In the genomic region with DNA sequence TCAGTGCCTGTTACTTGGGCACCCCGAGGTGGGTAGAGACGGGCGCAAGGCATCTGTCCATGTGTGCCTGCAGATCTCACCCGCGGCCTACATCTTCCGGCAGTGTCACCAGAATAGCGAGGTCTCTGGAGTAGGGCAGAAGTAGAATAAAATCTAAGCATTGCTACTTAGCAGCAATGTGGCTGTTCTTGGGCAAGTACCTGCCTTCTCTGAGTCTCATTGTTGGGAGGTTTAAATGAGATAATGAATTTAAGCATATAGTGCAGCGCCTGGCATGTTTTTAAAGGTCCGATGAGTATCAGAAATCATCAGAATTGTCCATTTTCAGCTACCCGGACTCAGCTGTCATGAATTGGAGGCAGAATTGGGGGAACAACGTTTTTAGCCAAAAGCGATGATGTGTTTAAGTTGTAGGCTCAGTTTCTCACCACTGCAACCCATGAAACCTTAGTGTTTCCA, we compare ENCODE assay signal across 8 cellular contexts. TPM values are rescaled to one million over a fixed set of nuclear protein-coding genes. Genes with fewer than 3 reads are reported as not detected.
DNase-seq lines count a peak whose midpoint lies in the region; ATAC-seq and TF ChIP-seq lines count a peak whose summit lies in the region.

No MANE protein-coding gene starts in this region.

- no peaks in the 10 kb centered on the region for H3K9me3 Mint-ChIP-seq in activated T-helper 1 cell treated with anti-CD3 and anti-CD28 coated beads, Interleukin-12 subunit alpha, Interleukin-12 subunit beta, Interleukin-2, Interleukin-4 antibody, amounts not matched to agents 30 ng/mL and 10 ng/mL and 1 ng/mL, durations not matched to agents 14 hours and 24 hours and 36 hours

- H3K9me3 ChIP-seq in right atrium auricular region (no peaks in the 10 kb centered on the region), iPS-20b (ENCODE audit: insufficient read depth, low read depth, low read length) (no peaks in the 10 kb centered on the region), stomach smooth muscle (ENCODE audit: control insufficient read depth in 2 of 2, low read length in 2 of 2) (no peaks in the 10 kb centered on the region)

- H3K27me3 ChIP-seq in right atrium auricular region (no peaks in the 10 kb centered on the region), iPS-20b (ENCODE audit: insufficient read depth, low read length) (no peaks in the 10 kb centered on the region), stomach smooth muscle (ENCODE audit: control insufficient read depth in 1 of 2, insufficient read depth in 2 of 2, low read length in 2 of 2) (no peaks in the 10 kb centered on the region)

- peak overlapping the region; percentile 89 for H3K9ac ChIP-seq in iPS-20b (ENCODE audit: low read depth, low read length)
- H3K9ac ChIP-seq in stomach smooth muscle (ENCODE audit: low read length in 2 of 2), result peak overlapping the region; percentile 73 to 91

- no peak for TF ChIP-seq CTCF in right atrium auricular region (IDR thresholded peaks at IDR 0.05)

- ATAC-seq in left cardiac atrium (no peak), GM18868 (IDR thresholded peaks at IDR 0.05; ENCODE audit: unreplicated experiment) (no peak)

- intact Hi-C loops in left cardiac atrium (cut with DNase I), result loop anchor here in 1 of 2 donors (5.0 kb wide), 1 partner anchor 56 kb away; no protein-coding TSS in a partner anchor
- intact Hi-C loops in activated T-helper 1 cell treated with anti-CD3 and anti-CD28 coated beads, Interleukin-12 subunit alpha, Interleukin-12 subunit beta, Interleukin-2, Interleukin-4 antibody, amounts not matched to agents 30 ng/mL and 10 ng/mL and 1 ng/mL, durations not matched to agents 14 hours and 24 hours and 36 hours (cut with micrococcal nuclease), result loop anchor here (5.0 kb wide), 2 partner anchors 199 to 451 kb away; partner anchors contain the start of genes GTPBP2 and PEX6

- peaks cover 5% of the 10 kb centered on the region for H3K36me3 ChIP-seq in right atrium auricular region
- H3K36me3 ChIP-seq in iPS-20b (ENCODE audit: insufficient read depth, low read depth, low read length), result peaks cover 5% of the 10 kb centered on the region; the same call in 1 of the 2 replicates
- H3K36me3 ChIP-seq in stomach smooth muscle (ENCODE audit: control insufficient read depth in 2 of 2, insufficient read depth in 2 of 2, low read length in 2 of 2), result peaks cover under 1 to 8% of the 10 kb centered on the region in 2 donors

- H3K4me1 ChIP-seq in right atrium auricular region (peaks cover 0 to 19% of the 10 kb centered on the region in 2 donors), iPS-20b (ENCODE audit: insufficient read depth, low read length) (peaks cover 9% of the 10 kb centered on the region), stomach smooth muscle (ENCODE audit: control insufficient read depth, insufficient read depth, low read length) (peaks cover 18% of the 10 kb centered on the region)

- H3K4me1 Mint-ChIP-seq in activated T-helper 1 cell treated with anti-CD3 and anti-CD28 coated beads, Interleukin-12 subunit alpha, Interleukin-12 subunit beta, Interleukin-2, Interleukin-4 antibody, amounts not matched to agents 30 ng/mL and 10 ng/mL and 1 ng/mL, durations not matched to agents 14 hours and 24 hours and 36 hours (ENCODE audit: low read depth), result peaks cover 17% of the 10 kb centered on the region

- DNase-seq in right atrium auricular region (ENCODE audit: low spot score) (no peak), left cardiac atrium (no peak), NCI-H69 (lab: John Stamatoyannopoulos, UW) (no peak), Ammon's horn (ENCODE audit: low spot score) (no peak)
- no peak for DNase-seq in activated T-helper 1 cell treated with anti-CD3 and anti-CD28 coated beads, Interleukin-12 subunit alpha, Interleukin-12 subunit beta, Interleukin-2, Interleukin-4 antibody, amounts not matched to agents 30 ng/mL and 10 ng/mL and 1 ng/mL, durations not matched to agents 14 hours and 24 hours and 36 hours (ENCODE audit: low spot score)

- H3K36me3 Mint-ChIP-seq in activated T-helper 1 cell treated with anti-CD3 and anti-CD28 coated beads, Interleukin-12 subunit alpha, Interleukin-12 subunit beta, Interleukin-2, Interleukin-4 antibody, amounts not matched to agents 30 ng/mL and 10 ng/mL and 1 ng/mL, durations not matched to agents 14 hours and 24 hours and 36 hours (ENCODE audit: low read depth), result peaks cover 7% of the 10 kb centered on the region

- H3K4me3 ChIP-seq in right atrium auricular region (peak overlapping the region; percentile 66 to 82), iPS-20b (ENCODE audit: low read length) (peak overlapping the region; percentile 94), stomach smooth muscle (ENCODE audit: low read length in 2 of 2) (peak overlapping the region; percentile 98)

- H3K27me3 Mint-ChIP-seq in activated T-helper 1 cell treated with anti-CD3 and anti-CD28 coated beads, Interleukin-12 subunit alpha, Interleukin-12 subunit beta, Interleukin-2, Interleukin-4 antibody, amounts not matched to agents 30 ng/mL and 10 ng/mL and 1 ng/mL, durations not matched to agents 14 hours and 24 hours and 36 hours (ENCODE audit: insufficient read depth), result no peaks in the 10 kb centered on the region

- peak overlapping the region; percentile 83 to 89 for H3K27ac ChIP-seq in right atrium auricular region
- H3K27ac ChIP-seq in iPS-20b (ENCODE audit: low read length), result peak overlapping the region; percentile 85
- H3K27ac ChIP-seq in stomach smooth muscle (ENCODE audit: low read length), result peak overlapping the region; percentile 86

- peak overlapping the region; percentile 96 for H3K4me3 Mint-ChIP-seq in activated T-helper 1 cell treated with anti-CD3 and anti-CD28 coated beads, Interleukin-12 subunit alpha, Interleukin-12 subunit beta, Interleukin-2, Interleukin-4 antibody, amounts not matched to agents 30 ng/mL and 10 ng/mL and 1 ng/mL, durations not matched to agents 14 hours and 24 hours and 36 hours

- peak overlapping the region; percentile 96 for H3K27ac Mint-ChIP-seq in activated T-helper 1 cell treated with anti-CD3 and anti-CD28 coated beads, Interleukin-12 subunit alpha, Interleukin-12 subunit beta, Interleukin-2, Interleukin-4 antibody, amounts not matched to agents 30 ng/mL and 10 ng/mL and 1 ng/mL, durations not matched to agents 14 hours and 24 hours and 36 hours

RNA-seq across cellular contexts. Expression of gene ABCC10, which starts 0.8 kb away (rescaled TPM):
- total RNA-seq in right atrium auricular region (1 to 10 TPM; 7.1 to 7.8 TPM), left cardiac atrium (10 to 100 TPM; 12.5 to 13.7 TPM)
- 40.5 and 43.6 TPM in 2 replicates for total RNA-seq in activated T-helper 1 cell treated with anti-CD3 and anti-CD28 coated beads, Interleukin-12 subunit alpha, Interleukin-12 subunit beta, Interleukin-2, Interleukin-4 antibody, amounts not matched to agents 30 ng/mL and 10 ng/mL and 1 ng/mL, durations not matched to agents 14 hours and 24 hours and 36 hours

RNA-seq across cellular contexts. Expression of gene DLK2, which starts 27.2 kb away (rescaled TPM):
- 1 to 10 TPM in 1 of 2 donors, not detected in 1; 1.3 TPM for total RNA-seq in right atrium auricular region
- total RNA-seq in left cardiac atrium, result under 1 TPM in 1 of 2 donors, not detected in 1; 0.68 TPM
- 1.5 and 2.0 TPM in 2 replicates for total RNA-seq in activated T-helper 1 cell treated with anti-CD3 and anti-CD28 coated beads, Interleukin-12 subunit alpha, Interleukin-12 subunit beta, Interleukin-2, Interleukin-4 antibody, amounts not matched to agents 30 ng/mL and 10 ng/mL and 1 ng/mL, durations not matched to agents 14 hours and 24 hours and 36 hours

RNA-seq across cellular contexts. Expression of gene TJAP1, which starts 49.2 kb away (rescaled TPM):
- total RNA-seq in right atrium auricular region (10 to 100 TPM; 15.8 to 22.0 TPM), left cardiac atrium (10 to 100 TPM; 17.4 to 18.3 TPM)
- 43.4 and 48.2 TPM in 2 replicates for total RNA-seq in activated T-helper 1 cell treated with anti-CD3 and anti-CD28 coated beads, Interleukin-12 subunit alpha, Interleukin-12 subunit beta, Interleukin-2, Interleukin-4 antibody, amounts not matched to agents 30 ng/mL and 10 ng/mL and 1 ng/mL, durations not matched to agents 14 hours and 24 hours and 36 hours

RNA-seq across cellular contexts. Expression of gene ZNF318, which starts 58.7 kb away (rescaled TPM):
- total RNA-seq in right atrium auricular region (10 to 100 TPM; 10.1 to 11.3 TPM), left cardiac atrium (10 to 100 TPM in 1 of 2 donors, 1 to 10 TPM in 1; 9.8 to 10.0 TPM)
- 9.1 and 9.7 TPM in 2 replicates for total RNA-seq in activated T-helper 1 cell treated with anti-CD3 and anti-CD28 coated beads, Interleukin-12 subunit alpha, Interleukin-12 subunit beta, Interleukin-2, Interleukin-4 antibody, amounts not matched to agents 30 ng/mL and 10 ng/mL and 1 ng/mL, durations not matched to agents 14 hours and 24 hours and 36 hours
